ENCODE assay signal across 7 cellular contexts in genomic region chr11:17921620-17922473, GRCh38.
DNase-seq lines count a peak whose midpoint lies in the region; ATAC-seq and TF ChIP-seq lines count a peak whose summit lies in the region.

No MANE protein-coding gene starts in this region.

- in situ Hi-C loops in GM13976 (cut with MboI; ENCODE audit: low sequenced_read_pairs, unreplicated experiment) = no loop called here

- no peak overlapping the region for H3K9ac ChIP-seq in skeletal muscle satellite cell (ENCODE audit: low read depth, low read length)

- H3K4me2 ChIP-seq in skeletal muscle satellite cell (ENCODE audit: low read length) = peak overlapping the region; percentile 32

- H3K4me1 ChIP-seq in skeletal muscle satellite cell (ENCODE audit: control insufficient read depth, insufficient read depth, low read length) = peaks cover 10% of the 10 kb centered on the region

- no peaks in the 10 kb centered on the region for H3K9me3 ChIP-seq in skeletal muscle satellite cell (replicated peaks; ENCODE audit: low read length)

- no peaks in the 10 kb centered on the region for H3K36me3 ChIP-seq in skeletal muscle satellite cell (ENCODE audit: insufficient read depth, low read length)

- ATAC-seq in GM21786 (IDR thresholded peaks at IDR 0.05; ENCODE audit: unreplicated experiment) (peak; percentile 37), HG03460 (IDR thresholded peaks at IDR 0.05; ENCODE audit: unreplicated experiment) (no peak)

- no peak overlapping the region for H3K4me3 ChIP-seq in skeletal muscle satellite cell (ENCODE audit: low read length)

- no peaks in the 10 kb centered on the region for H3K27me3 ChIP-seq in skeletal muscle satellite cell (ENCODE audit: control insufficient read depth, insufficient read depth, low read length)

- DNase-seq in NCI-H510A (lab: John Stamatoyannopoulos, UW) (peak; percentile 5), fibroblast of peridontal ligament (ENCODE audit: extremely low read depth) (peak; percentile 90), GM13976 (ENCODE audit: low spot score) (no peak), NCI-H1694 (lab: John Stamatoyannopoulos, UW) (no peak)

- no peak for TF ChIP-seq CTCF in GM13976 (IDR thresholded peaks at IDR 0.05; ENCODE audit: borderline replicate concordance, control extremely low read depth, extremely low read depth, insufficient read depth, missing control alignments)

Comparison
In these comparisons a context has a peak if more than half of its experiments do, and no peak if none do; other contexts are left out.
1. DNase-seq: peak in NCI-H510A (single experiment) and fibroblast of peridontal ligament (single experiment); none in GM13976 (single experiment) and NCI-H1694 (single experiment).